Comparison of ENCODE assay signal across 9 cellular contexts in genomic region chr11:109971184-109971523, GRCh38.
A peak's percentile ranks its signal among the peaks of the same experiment; 100 is the strongest.
DNase-seq lines count a peak whose midpoint lies in the region; ATAC-seq and TF ChIP-seq lines count a peak whose summit lies in the region.
"Had no signal": no experiment of that assay in that cellular context is flagged by ENCODE, and none has a peak within 500 bp of the region (broad histone marks: within the 10 kb centered on the region; RNA-seq: fewer than 3 reads in every experiment).

No MANE protein-coding gene starts in this region.

- H3K4me1 ChIP-seq in vagina, result peaks cover 9% of the 10 kb centered on the region

- peak overlapping the region; percentile 33 for H3K4me3 Mint-ChIP-seq in T-helper 1 cell treated with Interleukin-12 subunit alpha and Interleukin-12 subunit beta and Interleukin-4 antibody, amounts not matched to agents 30 μg/mL and 1 μg/mL, for 36 hours
- H3K4me3 Mint-ChIP-seq: neural crest cell had no signal

- peaks cover 12% of the 10 kb centered on the region for H3K4me1 Mint-ChIP-seq in T-helper 1 cell treated with Interleukin-12 subunit alpha and Interleukin-12 subunit beta and Interleukin-4 antibody, amounts not matched to agents 30 μg/mL and 1 μg/mL, for 36 hours (ENCODE audit: low read depth)

- H3K27me3 ChIP-seq in vagina, result no peaks in the 10 kb centered on the region

- no peak overlapping the region for H3K4me3 ChIP-seq in vagina

- intact Hi-C loops in vagina (cut with DNase I), result no loop called here

- H3K27ac ChIP-seq in vagina, result no peak overlapping the region

- no peaks in the 10 kb centered on the region for H3K9me3 ChIP-seq in vagina

- no peak for ATAC-seq in GM21390 (IDR thresholded peaks at IDR 0.05; ENCODE audit: unreplicated experiment)

- TF ChIP-seq CTCF in vagina (IDR thresholded peaks at IDR 0.05), result no peak

- no peaks in the 10 kb centered on the region for H3K36me3 ChIP-seq in vagina

- peak overlapping the region; percentile 54 for H3K27ac Mint-ChIP-seq in T-helper 1 cell treated with Interleukin-12 subunit alpha and Interleukin-12 subunit beta and Interleukin-4 antibody, amounts not matched to agents 30 μg/mL and 1 μg/mL, for 36 hours

- H3K27me3 Mint-ChIP-seq in T-helper 1 cell treated with Interleukin-12 subunit alpha and Interleukin-12 subunit beta and Interleukin-4 antibody, amounts not matched to agents 30 μg/mL and 1 μg/mL, for 36 hours (ENCODE audit: low read depth), result peaks cover 29% of the 10 kb centered on the region

- peaks cover 3% of the 10 kb centered on the region for H3K9me3 Mint-ChIP-seq in T-helper 1 cell treated with Interleukin-12 subunit alpha and Interleukin-12 subunit beta and Interleukin-4 antibody, amounts not matched to agents 30 μg/mL and 1 μg/mL, for 36 hours
- H3K9me3 Mint-ChIP-seq: neural crest cell had no signal

- H3K36me3 Mint-ChIP-seq in T-helper 1 cell treated with Interleukin-12 subunit alpha and Interleukin-12 subunit beta and Interleukin-4 antibody, amounts not matched to agents 30 μg/mL and 1 μg/mL, for 36 hours (ENCODE audit: low read depth), result peaks cover 2% of the 10 kb centered on the region

- TF ChIP-seq POLR2A in vagina (IDR thresholded peaks at IDR 0.05), result no peak

- DNase-seq in T-helper 1 cell (no peak), NCI-H226 (peak; percentile 83), fibroblast of gingiva (ENCODE audit: low read depth) (peak; percentile 35), smooth muscle cell of the brain vasculature (ENCODE audit: low read depth, low spot score) (peak; percentile 60), vagina (ENCODE audit: extremely low spot score in 2 of 2) (no peak)
- DNase-seq in activated naive CD4-positive, alpha-beta T cell treated with Interleukin-2 at 50 U/mL for 16 hours, result no peak

Comparison
In these comparisons a context has a peak if more than half of its experiments do, and no peak if none do; other contexts are left out.
1. DNase-seq: peak in NCI-H226 (single experiment), fibroblast of gingiva (single experiment) and smooth muscle cell of the brain vasculature (single experiment); none in T-helper 1 cell (0 of 5), activated naive CD4-positive, alpha-beta T cell treated with Interleukin-2 at 50 U/mL for 16 hours (single experiment) and vagina (0 of 2).